Comparison of ENCODE assay signal across 1 cellular context in genomic region chr20:31664696-31665354, GRCh38.
TF ChIP-seq lines count a peak whose summit lies in the region.

No MANE protein-coding gene starts in this region.

TF ChIP-seq in HepG2, 621 proteins besides CTCF, POLR2A, EP300 and RAD21 (continued from another document and continues in another):
- TF ChIP-seq STAG1 (CRISPR knock-in tag; IDR thresholded peaks at IDR 0.05) (no peak), SCMH1 (CRISPR knock-in tag; IDR thresholded peaks at IDR 0.05; ENCODE audit: borderline replicate concordance) (no peak), PHB2 (IDR thresholded peaks at IDR 0.05; ENCODE audit: partially characterized antibody) (no peak), AKAP8 (CRISPR knock-in tag; IDR thresholded peaks at IDR 0.05) (peak; percentile 7; the same call in 1 of the 2 replicates), CEBPB (IDR thresholded peaks at IDR 0.05; ENCODE audit: borderline replicate concordance, low read depth, low read length) (no peak), RERE (CRISPR knock-in tag; IDR thresholded peaks at IDR 0.05; ENCODE audit: low read depth) (no peak), HNRNPLL (IDR thresholded peaks at IDR 0.05; ENCODE audit: low read depth, low read length, poor library complexity, severe bottlenecking) (no peak), SYNCRIP (IDR thresholded peaks at IDR 0.05; ENCODE audit: insufficient read depth, low read depth, low read length) (no peak), SIN3B (IDR thresholded peaks at IDR 0.05; ENCODE audit: low read length) (no peak), ZNF552 (CRISPR knock-in tag; IDR thresholded peaks at IDR 0.05; ENCODE audit: borderline replicate concordance) (0 out of 2 replicates have a peak, but pooled peaks have one; percentile 7), ZNF782 (CRISPR knock-in tag; IDR thresholded peaks at IDR 0.05; ENCODE audit: borderline replicate concordance) (no peak), ZC3H13 (CRISPR knock-in tag; IDR thresholded peaks at IDR 0.05) (peak; percentile 37), ZMYM3 (CRISPR knock-in tag; IDR thresholded peaks at IDR 0.05) (no peak), ZHX2 (IDR thresholded peaks at IDR 0.05; ENCODE audit: low read depth) (no peak), ZHX2 (CRISPR knock-in tag; IDR thresholded peaks at IDR 0.05; ENCODE audit: borderline replicate concordance) (no peak), ZBTB46 (CRISPR knock-in tag; IDR thresholded peaks at IDR 0.05; ENCODE audit: borderline replicate concordance) (no peak), CAMTA2 (CRISPR knock-in tag; IDR thresholded peaks at IDR 0.05; ENCODE audit: borderline replicate concordance) (peak; percentile 86; the same call in 1 of the 2 replicates), ZNF33B (CRISPR knock-in tag; IDR thresholded peaks at IDR 0.05) (0 out of 2 replicates have a peak, but pooled peaks have one; percentile 42), TP53 (CRISPR knock-in tag; conservative IDR thresholded peaks at IDR 0.05) (no peak; the same call in 1 of the 2 replicates), GTF3A (CRISPR knock-in tag; conservative IDR thresholded peaks at IDR 0.05) (no peak), TBX3 (IDR thresholded peaks at IDR 0.05; ENCODE audit: borderline replicate concordance) (no peak), SAP130 (CRISPR knock-in tag; IDR thresholded peaks at IDR 0.05; ENCODE audit: low read depth) (no peak), ZNF841 (CRISPR knock-in tag; IDR thresholded peaks at IDR 0.05; ENCODE audit: borderline replicate concordance) (no peak), ZBTB14 (CRISPR knock-in tag; IDR thresholded peaks at IDR 0.05) (no peak), LCORL (IDR thresholded peaks at IDR 0.05) (no peak), LCORL (CRISPR knock-in tag; IDR thresholded peaks at IDR 0.05) (no peak), ZNF788 (CRISPR knock-in tag; IDR thresholded peaks at IDR 0.05; ENCODE audit: borderline replicate concordance) (no peak), ZSCAN29 (CRISPR knock-in tag; conservative IDR thresholded peaks at IDR 0.05) (no peak), ZFP82 (CRISPR knock-in tag; IDR thresholded peaks at IDR 0.05; ENCODE audit: borderline replicate concordance) (no peak), RELA (CRISPR knock-in tag; IDR thresholded peaks at IDR 0.05) (no peak), ZSCAN25 (CRISPR knock-in tag; IDR thresholded peaks at IDR 0.05) (no peak), BCL6 (CRISPR knock-in tag; IDR thresholded peaks at IDR 0.05) (no peak), ZFP62 (CRISPR knock-in tag; IDR thresholded peaks at IDR 0.05) (no peak), ZNF557 (CRISPR knock-in tag; IDR thresholded peaks at IDR 0.05) (no peak), DZIP1 (CRISPR knock-in tag; IDR thresholded peaks at IDR 0.05) (peak; percentile 74; the same call in 1 of the 2 replicates), MIER2 (CRISPR knock-in tag; IDR thresholded peaks at IDR 0.05) (no peak)
- TF ChIP-seq, protein P1, sequence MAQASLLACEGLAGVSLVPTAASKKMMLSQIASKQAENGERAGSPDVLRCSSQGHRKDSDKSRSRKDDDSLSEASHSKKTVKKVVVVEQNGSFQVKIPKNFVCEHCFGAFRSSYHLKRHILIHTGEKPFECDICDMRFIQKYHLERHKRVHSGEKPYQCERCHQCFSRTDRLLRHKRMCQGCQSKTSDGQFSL (CRISPR knock-in tag; IDR thresholded peaks at IDR 0.05): no peak
- TF ChIP-seq, protein P2, sequence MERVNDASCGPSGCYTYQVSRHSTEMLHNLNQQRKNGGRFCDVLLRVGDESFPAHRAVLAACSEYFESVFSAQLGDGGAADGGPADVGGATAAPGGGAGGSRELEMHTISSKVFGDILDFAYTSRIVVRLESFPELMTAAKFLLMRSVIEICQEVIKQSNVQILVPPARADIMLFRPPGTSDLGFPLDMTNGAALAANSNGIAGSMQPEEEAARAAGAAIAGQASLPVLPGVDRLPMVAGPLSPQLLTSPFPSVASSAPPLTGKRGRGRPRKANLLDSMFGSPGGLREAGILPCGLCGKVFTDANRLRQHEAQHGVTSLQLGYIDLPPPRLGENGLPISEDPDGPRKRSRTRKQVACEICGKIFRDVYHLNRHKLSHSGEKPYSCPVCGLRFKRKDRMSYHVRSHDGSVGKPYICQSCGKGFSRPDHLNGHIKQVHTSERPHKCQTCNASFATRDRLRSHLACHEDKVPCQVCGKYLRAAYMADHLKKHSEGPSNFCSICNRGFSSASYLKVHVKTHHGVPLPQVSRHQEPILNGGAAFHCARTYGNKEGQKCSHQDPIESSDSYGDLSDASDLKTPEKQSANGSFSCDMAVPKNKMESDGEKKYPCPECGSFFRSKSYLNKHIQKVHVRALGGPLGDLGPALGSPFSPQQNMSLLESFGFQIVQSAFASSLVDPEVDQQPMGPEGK (CRISPR knock-in tag; IDR thresholded peaks at IDR 0.05): no peak
- TF ChIP-seq, protein P3, sequence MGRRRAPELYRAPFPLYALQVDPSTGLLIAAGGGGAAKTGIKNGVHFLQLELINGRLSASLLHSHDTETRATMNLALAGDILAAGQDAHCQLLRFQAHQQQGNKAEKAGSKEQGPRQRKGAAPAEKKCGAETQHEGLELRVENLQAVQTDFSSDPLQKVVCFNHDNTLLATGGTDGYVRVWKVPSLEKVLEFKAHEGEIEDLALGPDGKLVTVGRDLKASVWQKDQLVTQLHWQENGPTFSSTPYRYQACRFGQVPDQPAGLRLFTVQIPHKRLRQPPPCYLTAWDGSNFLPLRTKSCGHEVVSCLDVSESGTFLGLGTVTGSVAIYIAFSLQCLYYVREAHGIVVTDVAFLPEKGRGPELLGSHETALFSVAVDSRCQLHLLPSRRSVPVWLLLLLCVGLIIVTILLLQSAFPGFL (CRISPR knock-in tag; IDR thresholded peaks at IDR 0.05): no peak
- TF ChIP-seq, protein P4, sequence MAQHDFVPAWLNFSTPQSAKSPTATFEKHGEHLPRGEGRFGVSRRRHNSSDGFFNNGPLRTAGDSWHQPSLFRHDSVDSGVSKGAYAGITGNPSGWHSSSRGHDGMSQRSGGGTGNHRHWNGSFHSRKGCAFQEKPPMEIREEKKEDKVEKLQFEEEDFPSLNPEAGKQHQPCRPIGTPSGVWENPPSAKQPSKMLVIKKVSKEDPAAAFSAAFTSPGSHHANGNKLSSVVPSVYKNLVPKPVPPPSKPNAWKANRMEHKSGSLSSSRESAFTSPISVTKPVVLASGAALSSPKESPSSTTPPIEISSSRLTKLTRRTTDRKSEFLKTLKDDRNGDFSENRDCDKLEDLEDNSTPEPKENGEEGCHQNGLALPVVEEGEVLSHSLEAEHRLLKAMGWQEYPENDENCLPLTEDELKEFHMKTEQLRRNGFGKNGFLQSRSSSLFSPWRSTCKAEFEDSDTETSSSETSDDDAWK (CRISPR knock-in tag; IDR thresholded peaks at IDR 0.05): no peak
